8 cellular contexts compared by ENCODE assay signal in genomic region chr11:90223248-90223585, GRCh38. TPM values are rescaled to one million over a fixed set of nuclear protein-coding genes. Genes with fewer than 3 reads are reported as not detected.
A peak's percentile ranks its signal among the peaks of the same experiment; 100 is the strongest.
DNase-seq lines count a peak whose midpoint lies in the region; TF ChIP-seq lines count a peak whose summit lies in the region.

No MANE protein-coding gene starts in this region.

- H3K9me3 Mint-ChIP-seq in HFFc6: peaks cover 5% of the 10 kb centered on the region

- H3K9me3 ChIP-seq in DOHH2 (ENCODE audit: control insufficient read depth, insufficient read depth, low read length): no peaks in the 10 kb centered on the region
- no peaks in the 10 kb centered on the region for H3K9me3 ChIP-seq in WERI-Rb-1 (ENCODE audit: severe bottlenecking)
- no peaks in the 10 kb centered on the region for H3K9me3 ChIP-seq in left ventricle myocardium inferior (replicated peaks)
- H3K9me3 ChIP-seq in skeletal muscle satellite cell (replicated peaks; ENCODE audit: low read length): no peaks in the 10 kb centered on the region

- H3K27me3 ChIP-seq in DOHH2 (ENCODE audit: control insufficient read depth, low read length) (no peaks in the 10 kb centered on the region), WERI-Rb-1 (ENCODE audit: insufficient read depth, low read depth, severe bottlenecking) (no peaks in the 10 kb centered on the region), left ventricle myocardium inferior (ENCODE audit: low read depth) (no peaks in the 10 kb centered on the region), skeletal muscle satellite cell (ENCODE audit: control insufficient read depth, insufficient read depth, low read length) (no peaks in the 10 kb centered on the region)

- peaks cover 30% of the 10 kb centered on the region for H3K36me3 Mint-ChIP-seq in HFFc6 (ENCODE audit: low read depth)

- H3K4me3 Mint-ChIP-seq in HFFc6: peak overlapping the region; percentile 100

- H3K27ac Mint-ChIP-seq in HFFc6: peak overlapping the region; percentile 95

- H3K36me3 ChIP-seq in DOHH2 (ENCODE audit: control insufficient read depth, low read length): peaks cover 42% of the 10 kb centered on the region
- peaks cover 14% of the 10 kb centered on the region for H3K36me3 ChIP-seq in WERI-Rb-1
- no peaks in the 10 kb centered on the region for H3K36me3 ChIP-seq in left ventricle myocardium inferior
- H3K36me3 ChIP-seq in skeletal muscle satellite cell (ENCODE audit: insufficient read depth, low read length): no peaks in the 10 kb centered on the region

- H3K4me3 ChIP-seq in DOHH2 (ENCODE audit: low read length) (peak overlapping the region; percentile 79), WERI-Rb-1 (ENCODE audit: low read depth, low read length) (peak overlapping the region; percentile 98), left ventricle myocardium inferior (peak overlapping the region; percentile 91), skeletal muscle satellite cell (ENCODE audit: low read length) (peak overlapping the region; percentile 93)

- H3K9ac ChIP-seq in skeletal muscle satellite cell (ENCODE audit: low read depth, low read length): peak overlapping the region; percentile 91

- H3K27me3 Mint-ChIP-seq in HFFc6 (ENCODE audit: insufficient read depth): no peaks in the 10 kb centered on the region; the same call in 1 of the 2 replicates

- H3K9me2 ChIP-seq in DOHH2 (replicated peaks; ENCODE audit: control insufficient read depth, low read length): no peaks in the 10 kb centered on the region

- H3K4me1 Mint-ChIP-seq in HFFc6 (ENCODE audit: low read depth): peaks cover 37% of the 10 kb centered on the region

- H3K4me2 ChIP-seq in DOHH2 (ENCODE audit: low read length) (peak overlapping the region; percentile 69), skeletal muscle satellite cell (ENCODE audit: low read length) (peak overlapping the region; percentile 87)

- H3K27ac ChIP-seq in DOHH2 (ENCODE audit: low read depth, low read length) (peak overlapping the region; percentile 50), WERI-Rb-1 (peak overlapping the region; percentile 76), left ventricle myocardium inferior (replicated peaks) (peak overlapping the region; percentile 89)

- intact Hi-C loops in left ventricle myocardium inferior (cut with micrococcal nuclease): no loop called here

- no peak for DNase-seq in HFFc6
- no peak for DNase-seq in WERI-Rb-1
- no peak for DNase-seq in left ventricle myocardium inferior
- no peak for DNase-seq in NCI-H1048 (lab: John Stamatoyannopoulos, UW)
- no peak for DNase-seq in DMS153 (lab: John Stamatoyannopoulos, UW)
- DNase-seq in putamen (ENCODE audit: low spot score): no peak

- peaks cover 27% of the 10 kb centered on the region for H4K20me1 ChIP-seq in DOHH2 (ENCODE audit: control insufficient read depth, insufficient read depth, low read depth, low read length)

- no peak for TF ChIP-seq CTCF in DOHH2 (IDR thresholded peaks at IDR 0.05; ENCODE audit: low read depth, low read length, poor library complexity, severe bottlenecking)
- no peak for TF ChIP-seq CTCF in HFFc6 (IDR thresholded peaks at IDR 0.05)
- TF ChIP-seq CTCF in WERI-Rb-1 (IDR thresholded peaks at IDR 0.05; ENCODE audit: low read depth, low read length): no peak
- no peak for TF ChIP-seq CTCF in left ventricle myocardium inferior (IDR thresholded peaks at IDR 0.05; ENCODE audit: borderline replicate concordance)

- H3F3A ChIP-seq in DOHH2 (ENCODE audit: control insufficient read depth, insufficient read depth): no peaks in the 10 kb centered on the region

- peaks cover 56% of the 10 kb centered on the region for H3K79me2 ChIP-seq in DOHH2 (ENCODE audit: control insufficient read depth, low read length)

- H3K4me1 ChIP-seq in DOHH2 (ENCODE audit: control insufficient read depth, low read length) (peaks cover 41% of the 10 kb centered on the region), left ventricle myocardium inferior (peaks cover 63% of the 10 kb centered on the region), skeletal muscle satellite cell (ENCODE audit: control insufficient read depth, insufficient read depth, low read length) (peaks cover 17% of the 10 kb centered on the region)

RNA-seq across cellular contexts. Expression of gene CHORDC1, which starts 0.4 kb away (rescaled TPM):
- 10 to 100 TPM; 45.3 to 65.4 (median 54.1) TPM for total RNA-seq in HFFc6 (2021; fragmentation: NEBNext Ultra II Directional; extraction: Animal tissue kit (Norgen Biotek cat#: 25700))
- 41.4 TPM for total RNA-seq in left ventricle myocardium inferior
- 31.5 and 41.8 TPM in 2 replicates for total RNA-seq in skeletal muscle satellite cell (2012; rRNA removed)
